1 cellular context compared by ENCODE assay signal in genomic region chr20:45589725-45590124, GRCh38.
TF ChIP-seq lines count a peak whose summit lies in the region.

No MANE protein-coding gene starts in this region.

TF ChIP-seq in GM23338, 12 proteins besides CTCF, POLR2A, EP300 and RAD21 (continued from another document):
- TF ChIP-seq ZNF462 (CRISPR knock-in tag; IDR thresholded peaks at IDR 0.05): no peak
- no peak for TF ChIP-seq REST (IDR thresholded peaks at IDR 0.05; ENCODE audit: unreplicated experiment)
